11 cellular contexts compared by ENCODE assay signal in the genomic region with DNA sequence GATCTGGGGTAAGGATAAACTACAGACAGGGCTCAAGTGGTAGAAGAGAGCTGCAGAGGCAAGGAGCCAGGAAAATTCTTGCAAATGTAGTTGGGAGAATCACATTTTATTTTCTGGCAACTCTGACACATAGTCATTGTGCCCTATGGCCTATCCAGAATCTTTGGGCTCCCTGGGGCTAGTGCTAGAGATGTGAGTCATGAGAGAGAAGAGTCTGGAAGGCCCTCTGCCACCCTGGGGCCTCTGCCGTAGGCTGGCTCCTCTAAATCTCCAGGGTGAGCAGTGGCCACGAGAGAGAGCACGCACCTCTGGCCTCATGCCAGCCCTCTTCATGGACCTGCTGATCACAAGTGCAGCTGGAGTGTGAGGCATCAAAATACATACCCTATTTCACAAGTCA.
DNase-seq lines count a peak whose midpoint lies in the region; ATAC-seq, FAIRE-seq and TF ChIP-seq lines count a peak whose summit lies in the region.
"Had no signal": no experiment of that assay in that cellular context is flagged by ENCODE, and none has a peak within 500 bp of the region (broad histone marks: within the 10 kb centered on the region; RNA-seq: fewer than 3 reads in every experiment).

No MANE protein-coding gene starts in this region.

- H3K4me3 ChIP-seq in SK-N-SH (ENCODE audit: low read depth in 2 of 2, low read length in 1 of 2) (no peak overlapping the region), heart right ventricle (no peak overlapping the region)

- H4K20me1 ChIP-seq in SK-N-SH (ENCODE audit: insufficient read depth) = no peaks in the 10 kb centered on the region

- ATAC-seq in heart right ventricle (peak; percentile 50 to 94 (median 77)), HG02623 (IDR thresholded peaks at IDR 0.05; ENCODE audit: unreplicated experiment) (no peak)

- no peak for TF ChIP-seq RAD21 in SK-N-SH (IDR thresholded peaks at IDR 0.05; ENCODE audit: low read length)

- H3K4me2 ChIP-seq in SK-N-SH = 0 out of 2 replicates have a peak overlapping the region, but pooled peaks have one; percentile 22

- H3K9me2 ChIP-seq in SK-N-SH = no peaks in the 10 kb centered on the region

- no peaks in the 10 kb centered on the region for H3F3A ChIP-seq in SK-N-SH (replicated peaks; ENCODE audit: insufficient read depth)

- WGBS in SK-N-SH (ENCODE audit: low lambda C conversion rate) = 75% methylated on average over 2 of the region's 3 CpGs
- 19 to 24% methylated on average over 3 of the region's 3 CpGs for WGBS in heart right ventricle, 2 donors

- CTCF ChIA-PET in SK-N-SH (lab: Yijun Ruan, JAX) = no interaction called here

- no peaks in the 10 kb centered on the region for H3K27me3 ChIP-seq in SK-N-SH (ENCODE audit: insufficient read depth)
- no peaks in the 10 kb centered on the region for H3K27me3 ChIP-seq in heart right ventricle

- H3K9me3 ChIP-seq in SK-N-SH (no peaks in the 10 kb centered on the region), heart right ventricle (no peaks in the 10 kb centered on the region)

- no peaks in the 10 kb centered on the region for H3K79me2 ChIP-seq in SK-N-SH (ENCODE audit: insufficient read depth)

- no peak for FAIRE-seq in urothelium cell line (lab: Jason Lieb, UNC)

- DNase-seq in NCI-H146 (lab: John Stamatoyannopoulos, UW) (peak; percentile 8), NCI-H146 treated with DMSO at 0.1 percent for 48 hours (lab: John Stamatoyannopoulos, UW; ENCODE audit: unreplicated experiment) (no peak), SK-N-SH (no peak), heart right ventricle (peak; percentile 67 to 69), urothelium cell line (ENCODE audit: low spot score) (peak; percentile 42), GM10266 (ENCODE audit: extremely low spot score) (no peak), hippocampal formation (lab: John Stamatoyannopoulos, UW) (no peak)
- DNase-seq: activated CD8-positive, alpha-beta memory T cell treated with anti-CD3 and anti-CD28 coated beads, Interleukin-2, amount 50 U/mL, for 48 hours; AML-193; NCI-H1048 had no signal

- H3K27ac ChIP-seq in SK-N-SH (ENCODE audit: low read depth in 2 of 2, low read length in 1 of 2) = peak overlapping the region in 1 of 2 experiments; percentile 58; a peak in 1 of 4 replicates
- peak overlapping the region in 1 of 10 donors; percentile 22 for H3K27ac ChIP-seq in heart right ventricle

- H3K9ac ChIP-seq in SK-N-SH = no peak overlapping the region

- intact Hi-C loops in heart right ventricle (cut with DNase I) = no loop called here

- POLR2A ChIA-PET in SK-N-SH (lab: Yijun Ruan, JAX) = no interaction called here

- H3K36me3 ChIP-seq in SK-N-SH (replicated peaks in 1 of 2; ENCODE audit: control insufficient read depth in 1 of 2, insufficient read depth in 2 of 2, low read length in 1 of 2) = no peaks in the 10 kb centered on the region
- H3K36me3 ChIP-seq in heart right ventricle = no peaks in the 10 kb centered on the region

- H3K4me1 ChIP-seq in SK-N-SH (ENCODE audit: control insufficient read depth in 1 of 2, insufficient read depth in 2 of 2, low read depth in 1 of 2, low read length in 1 of 2) = peaks cover under 1 to 3% of the 10 kb centered on the region in 2 experiments; a peak in 2 of 4 replicates
- H3K4me1 ChIP-seq in heart right ventricle = peaks cover 0 to 26% (median 6%) of the 10 kb centered on the region in 9 donors

- H2AFZ ChIP-seq in SK-N-SH (ENCODE audit: low read depth) = no peak overlapping the region

- TF ChIP-seq EP300 in SK-N-SH (IDR thresholded peaks at IDR 0.05; ENCODE audit: borderline replicate concordance in 1 of 2, low read depth in 1 of 2, low read length in 1 of 2) = no peak

- TF ChIP-seq CTCF in SK-N-SH (IDR thresholded peaks at IDR 0.05) (no peak), heart right ventricle (IDR thresholded peaks at IDR 0.05) (no peak), GM10266 (IDR thresholded peaks at IDR 0.05; ENCODE audit: control insufficient read depth, insufficient read depth, low read depth, missing control alignments) (no peak)

TF ChIP-seq in SK-N-SH, 30 proteins besides CTCF, POLR2A, EP300 and RAD21:
- TF ChIP-seq TCF12 (IDR thresholded peaks at IDR 0.05) (peak; percentile 35; the same call in 1 of the 2 replicates), MEF2A (IDR thresholded peaks at IDR 0.05; ENCODE audit: borderline replicate concordance, low read depth) (no peak), JUND (IDR thresholded peaks at IDR 0.05) (peak; percentile 14; the same call in 1 of the 2 replicates), TEAD4 (IDR thresholded peaks at IDR 0.05; ENCODE audit: borderline replicate concordance, insufficient read depth) (no peak), NFIC (IDR thresholded peaks at IDR 0.05; ENCODE audit: borderline replicate concordance) (peak; percentile 52; the same call in 1 of the 2 replicates), FOXM1 (IDR thresholded peaks at IDR 0.05; ENCODE audit: low read depth) (no peak), FOSL2 (IDR thresholded peaks at IDR 0.05; ENCODE audit: borderline replicate concordance, low read depth) (peak; percentile 39; the same call in 1 of the 2 replicates), ELF1 (IDR thresholded peaks at IDR 0.05) (no peak), TAF1 (IDR thresholded peaks at IDR 0.05; ENCODE audit: borderline replicate concordance, low read depth, low read length) (no peak), GABPA (IDR thresholded peaks at IDR 0.05; ENCODE audit: low read depth) (no peak), FOXJ3 (CRISPR knock-in tag; IDR thresholded peaks at IDR 0.05) (no peak), RXRA (IDR thresholded peaks at IDR 0.05; ENCODE audit: borderline replicate concordance, low read depth) (no peak)
- TF ChIP-seq, protein P1, sequence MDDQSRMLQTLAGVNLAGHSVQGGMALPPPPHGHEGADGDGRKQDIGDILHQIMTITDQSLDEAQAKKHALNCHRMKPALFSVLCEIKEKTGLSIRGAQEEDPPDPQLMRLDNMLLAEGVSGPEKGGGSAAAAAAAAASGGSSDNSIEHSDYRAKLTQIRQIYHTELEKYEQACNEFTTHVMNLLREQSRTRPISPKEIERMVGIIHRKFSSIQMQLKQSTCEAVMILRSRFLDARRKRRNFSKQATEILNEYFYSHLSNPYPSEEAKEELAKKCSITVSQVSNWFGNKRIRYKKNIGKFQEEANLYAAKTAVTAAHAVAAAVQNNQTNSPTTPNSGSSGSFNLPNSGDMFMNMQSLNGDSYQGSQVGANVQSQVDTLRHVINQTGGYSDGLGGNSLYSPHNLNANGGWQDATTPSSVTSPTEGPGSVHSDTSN (IDR thresholded peaks at IDR 0.05) = 0 out of 2 replicates have a peak, but pooled peaks have one; percentile 12
- TF ChIP-seq, protein P2, sequence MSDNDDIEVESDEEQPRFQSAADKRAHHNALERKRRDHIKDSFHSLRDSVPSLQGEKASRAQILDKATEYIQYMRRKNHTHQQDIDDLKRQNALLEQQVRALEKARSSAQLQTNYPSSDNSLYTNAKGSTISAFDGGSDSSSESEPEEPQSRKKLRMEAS (IDR thresholded peaks at IDR 0.05; ENCODE audit: low read depth) = peak; percentile 44; the same call in 1 of the 2 replicates

Comparison
In these comparisons a context has a peak if more than half of its experiments do, and no peak if none do; other contexts are left out.
1. DNase-seq: peak in NCI-H146 (single experiment), heart right ventricle (2 of 2) and urothelium cell line (single experiment); none in NCI-H146 treated with DMSO at 0.1 percent for 48 hours (single experiment), SK-N-SH (single experiment), GM10266 (single experiment) and hippocampal formation (0 of 2).